ENCODE assay signal across 1 cellular context in the genomic region with DNA sequence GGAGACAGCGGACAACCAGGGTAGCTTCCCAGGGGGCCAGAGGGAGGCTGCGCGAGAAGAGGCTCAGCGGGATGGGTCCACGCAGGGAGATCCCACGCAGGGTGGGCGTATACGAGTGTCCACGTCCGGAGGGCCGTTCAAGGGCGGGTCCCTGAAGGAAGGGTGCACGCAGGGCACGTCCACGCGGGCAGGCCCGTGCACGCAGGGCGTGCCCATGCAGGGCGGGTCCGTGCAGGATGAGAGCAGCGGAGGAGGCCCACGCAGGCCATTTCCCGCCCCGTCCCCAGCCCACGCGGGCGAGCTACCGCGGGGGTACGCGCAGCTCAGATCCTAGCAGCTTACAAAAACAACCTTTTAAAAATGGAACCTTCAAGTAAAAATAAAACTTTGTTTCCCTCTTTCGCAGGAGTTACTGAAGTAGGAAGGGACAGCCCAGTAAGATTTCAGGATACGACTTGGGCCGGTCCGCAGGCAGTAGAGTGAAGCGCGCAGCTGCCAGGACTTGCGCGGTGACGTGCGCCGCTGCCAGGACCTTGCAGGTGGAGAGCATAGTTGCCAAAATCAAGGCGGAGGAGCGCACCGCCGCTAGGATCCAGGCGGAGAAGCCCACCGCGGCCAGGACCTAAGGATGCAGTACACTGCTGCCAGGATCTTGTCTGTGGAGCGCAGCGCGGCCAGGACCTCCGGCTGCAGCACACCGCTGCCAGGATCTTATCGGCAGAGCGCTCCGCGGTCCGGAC.
A peak's percentile ranks its signal among the peaks of the same experiment; 100 is the strongest.
TF ChIP-seq lines count a peak whose summit lies in the region.

No MANE protein-coding gene starts in this region.

TF ChIP-seq in GM12878, 131 proteins besides CTCF, POLR2A, EP300 and RAD21 (continued from another document):
- TF ChIP-seq MYC (IDR thresholded peaks at IDR 0.05; ENCODE audit: insufficient read depth, insufficient read length, insufficient replicate concordance, low read length, severe bottlenecking) = peak; percentile 83
- peak; percentile 90 for TF ChIP-seq NBN (IDR thresholded peaks at IDR 0.05)
- no peak; the same call in 1 of the 2 replicates for TF ChIP-seq JUND (IDR thresholded peaks at IDR 0.05; ENCODE audit: low read depth, low read length)
- no peak for TF ChIP-seq RBBP5 (conservative IDR thresholded peaks at IDR 0.05)
- peak; percentile 65 for TF ChIP-seq MEF2B (IDR thresholded peaks at IDR 0.05; ENCODE audit: partially characterized antibody, poor library complexity, severe bottlenecking)
- TF ChIP-seq HCFC1 (IDR thresholded peaks at IDR 0.05; ENCODE audit: low read length) = peak; percentile 50; the same call in 1 of the 2 replicates
- TF ChIP-seq IKZF1 (conservative IDR thresholded peaks at IDR 0.05) = peak; percentile 80
- TF ChIP-seq TBL1XR1 (IDR thresholded peaks at IDR 0.05; ENCODE audit: low read depth, low read length) = 0 out of 2 replicates have a peak, but pooled peaks have one; percentile 35
- peak; percentile 47; the same call in 1 of the 2 replicates for TF ChIP-seq YY1 (IDR thresholded peaks at IDR 0.05; ENCODE audit: low read depth, low read length)
- TF ChIP-seq TCF7 (IDR thresholded peaks at IDR 0.05; ENCODE audit: borderline replicate concordance) = no peak
- TF ChIP-seq ZNF217 (IDR thresholded peaks at IDR 0.05) = peak; percentile 81; the same call in 1 of the 2 replicates
- TF ChIP-seq NFXL1 (IDR thresholded peaks at IDR 0.05; ENCODE audit: borderline replicate concordance) = no peak
- peak; percentile 75 for TF ChIP-seq SIN3A (IDR thresholded peaks at IDR 0.05; ENCODE audit: low read depth, low read length)
- TF ChIP-seq RAD51 (IDR thresholded peaks at IDR 0.05) = peak; percentile 95
- 0 out of 2 replicates have a peak, but pooled peaks have one; percentile 19 for TF ChIP-seq MXI1 (IDR thresholded peaks at IDR 0.05; ENCODE audit: low read depth, low read length)
- 0 out of 2 replicates have a peak, but pooled peaks have one; percentile 42 for TF ChIP-seq CHD2 (IDR thresholded peaks at IDR 0.05; ENCODE audit: borderline replicate concordance, low read depth, low read length)
- peak; percentile 97 for TF ChIP-seq CREM (IDR thresholded peaks at IDR 0.05; ENCODE audit: low read depth)
- TF ChIP-seq, protein P1, sequence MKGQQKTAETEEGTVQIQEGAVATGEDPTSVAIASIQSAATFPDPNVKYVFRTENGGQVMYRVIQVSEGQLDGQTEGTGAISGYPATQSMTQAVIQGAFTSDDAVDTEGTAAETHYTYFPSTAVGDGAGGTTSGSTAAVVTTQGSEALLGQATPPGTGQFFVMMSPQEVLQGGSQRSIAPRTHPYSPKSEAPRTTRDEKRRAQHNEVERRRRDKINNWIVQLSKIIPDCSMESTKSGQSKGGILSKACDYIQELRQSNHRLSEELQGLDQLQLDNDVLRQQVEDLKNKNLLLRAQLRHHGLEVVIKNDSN (IDR thresholded peaks at IDR 0.05; ENCODE audit: borderline replicate concordance, extremely low read length, insufficient read depth, low read depth, low read length) = no peak
- 0 out of 2 replicates have a peak, but pooled peaks have one; percentile 36 for TF ChIP-seq PML (IDR thresholded peaks at IDR 0.05; ENCODE audit: low read length)
- TF ChIP-seq STAT1 (conservative IDR thresholded peaks at IDR 0.05) = 0 out of 2 replicates have a peak, but pooled peaks have one; percentile 43
- no peak for TF ChIP-seq SUZ12 (IDR thresholded peaks at IDR 0.05; ENCODE audit: unreplicated experiment)
